ENCODE assay signal across 21 cellular contexts in the genomic region with DNA sequence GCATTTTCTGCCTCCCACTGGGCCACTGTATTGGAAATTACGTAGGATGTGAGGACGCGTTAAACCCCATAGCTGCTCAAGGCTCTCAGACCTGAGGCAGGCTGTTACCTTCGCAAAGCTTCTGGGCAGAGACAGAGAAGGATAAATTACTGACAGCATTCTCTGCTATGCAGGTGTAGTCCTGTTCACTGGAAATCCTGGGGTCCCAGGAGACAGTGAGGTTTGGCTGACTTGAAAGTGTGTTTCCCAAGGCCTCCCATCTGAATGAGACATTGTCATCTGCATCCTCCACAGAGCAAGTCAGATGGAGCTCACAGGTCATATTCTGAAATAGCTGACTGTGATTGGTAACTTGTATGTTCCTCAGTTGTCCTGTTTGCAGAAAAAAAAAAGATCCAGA. TPM values are rescaled to one million over a fixed set of nuclear protein-coding genes. Genes with fewer than 3 reads are reported as not detected.
DNase-seq lines count a peak whose midpoint lies in the region; ATAC-seq and TF ChIP-seq lines count a peak whose summit lies in the region.
"Had no signal": no experiment of that assay in that cellular context is flagged by ENCODE, and none has a peak within 500 bp of the region (broad histone marks: within the 10 kb centered on the region; RNA-seq: fewer than 3 reads in every experiment).

No MANE protein-coding gene starts in this region.

- peak overlapping the region; percentile 84 for H3K4me2 ChIP-seq in DOHH2 (ENCODE audit: low read length)

- H3K9me3 ChIP-seq in DOHH2 (ENCODE audit: control insufficient read depth, insufficient read depth, low read length): peaks cover 6% of the 10 kb centered on the region; the same call in 1 of the 2 replicates
- H3K9me3 ChIP-seq in adrenal gland (replicated peaks in 1 of 3): no peaks in the 10 kb centered on the region
- H3K9me3 ChIP-seq: SJSA1 had no signal

- no peaks in the 10 kb centered on the region for H3K9me2 ChIP-seq in DOHH2 (replicated peaks; ENCODE audit: control insufficient read depth, low read length)

- peak; percentile 59 for ATAC-seq in stimulated activated memory B cell treated with anti-CD40 and anti-IgM and Interleukin-4, amounts not matched to agents 10 μg/mL and 1 μg/mL and 100 μg/mL, for 72 hours
- ATAC-seq in HG03378 (IDR thresholded peaks at IDR 0.05; ENCODE audit: unreplicated experiment): no peak
- ATAC-seq: Right ventricle myocardium inferior had no signal

- peaks cover 24% of the 10 kb centered on the region for H3K4me1 Mint-ChIP-seq in activated naive CD8-positive, alpha-beta T cell (ENCODE audit: low read depth)
- peaks cover 16% of the 10 kb centered on the region for H3K4me1 Mint-ChIP-seq in stimulated activated memory B cell treated with anti-CD40 and anti-IgM and Interleukin-4, amounts not matched to agents 10 μg/mL and 1 μg/mL and 100 μg/mL, for 72 hours

- H3K4me3 ChIP-seq in DOHH2 (ENCODE audit: low read length) (peak overlapping the region; percentile 48), foreskin fibroblast (ENCODE audit: low read depth in 1 of 2, low read length in 2 of 2) (no peak overlapping the region), adrenal gland (no peak overlapping the region)
- H3K4me3 ChIP-seq: SJSA1 had no signal

- peaks cover 91% of the 10 kb centered on the region for H3K36me3 ChIP-seq in DOHH2 (ENCODE audit: control insufficient read depth, low read length)
- no peaks in the 10 kb centered on the region for H3K36me3 ChIP-seq in adrenal gland (replicated peaks in 1 of 2)
- H3K36me3 ChIP-seq: SJSA1 had no signal

- H3K4me3 Mint-ChIP-seq in activated naive CD8-positive, alpha-beta T cell: no peak overlapping the region
- H3K4me3 Mint-ChIP-seq in stimulated activated memory B cell treated with anti-CD40 and anti-IgM and Interleukin-4, amounts not matched to agents 10 μg/mL and 1 μg/mL and 100 μg/mL, for 72 hours: no peak overlapping the region
- H3K4me3 Mint-ChIP-seq: CD8-positive, alpha-beta memory T cell had no signal

- 76 to 88% (median 84%) methylated on average over 4 of the region's 4 CpGs for WGBS in adrenal gland, 4 donors

- no peaks in the 10 kb centered on the region for H3K27me3 Mint-ChIP-seq in activated naive CD8-positive, alpha-beta T cell
- no peaks in the 10 kb centered on the region for H3K27me3 Mint-ChIP-seq in stimulated activated memory B cell treated with anti-CD40 and anti-IgM and Interleukin-4, amounts not matched to agents 10 μg/mL and 1 μg/mL and 100 μg/mL, for 72 hours
- H3K27me3 Mint-ChIP-seq: IgD-negative memory B cell had no signal

- TF ChIP-seq POLR2A in adrenal gland (IDR thresholded peaks at IDR 0.05): no peak

- intact Hi-C loops in adrenal gland (cut with DNase I): no loop called here

- peaks cover 27% of the 10 kb centered on the region for H3F3A ChIP-seq in DOHH2 (ENCODE audit: control insufficient read depth, insufficient read depth)

- H3K36me3 Mint-ChIP-seq in activated naive CD8-positive, alpha-beta T cell: peaks cover 37% of the 10 kb centered on the region
- H3K36me3 Mint-ChIP-seq in stimulated activated memory B cell treated with anti-CD40 and anti-IgM and Interleukin-4, amounts not matched to agents 10 μg/mL and 1 μg/mL and 100 μg/mL, for 72 hours: peaks cover 11% of the 10 kb centered on the region

- DNase-seq in NAMALWA (ENCODE audit: low spot score) (peak; percentile 32), foreskin fibroblast (no peak), adrenal gland (no peak)
- DNase-seq: C1 segment of cervical spinal cord; Calu3; CD8-positive, alpha-beta memory T cell; DMS153; MV-4-11; NCI-H1694; NCI-H2081; NCI-H2171 treated with DMSO at 0.1 percent for 48 hours; NCI-H524 treated with DMSO at 0.1 percent for 48 hours had no signal

- H3K79me2 ChIP-seq in DOHH2 (ENCODE audit: control insufficient read depth, low read length): peaks cover 10% of the 10 kb centered on the region

- TF ChIP-seq CTCF in DOHH2 (IDR thresholded peaks at IDR 0.05; ENCODE audit: low read depth, low read length, poor library complexity, severe bottlenecking) (no peak), foreskin fibroblast (IDR thresholded peaks at IDR 0.05; ENCODE audit: low read depth, low read length) (no peak), adrenal gland (IDR thresholded peaks at IDR 0.05) (no peak)

- H3K27me3 ChIP-seq in DOHH2 (ENCODE audit: control insufficient read depth, low read length) (no peaks in the 10 kb centered on the region), adrenal gland (no peaks in the 10 kb centered on the region)
- H3K27me3 ChIP-seq: SJSA1 had no signal

- no peaks in the 10 kb centered on the region for H4K20me1 ChIP-seq in DOHH2 (ENCODE audit: control insufficient read depth, insufficient read depth, low read depth, low read length)

- H3K27ac Mint-ChIP-seq in activated naive CD8-positive, alpha-beta T cell: peak overlapping the region; percentile 81
- no peak overlapping the region for H3K27ac Mint-ChIP-seq in stimulated activated memory B cell treated with anti-CD40 and anti-IgM and Interleukin-4, amounts not matched to agents 10 μg/mL and 1 μg/mL and 100 μg/mL, for 72 hours

- H3K9me3 Mint-ChIP-seq in activated naive CD8-positive, alpha-beta T cell (ENCODE audit: low read depth): no peaks in the 10 kb centered on the region
- H3K9me3 Mint-ChIP-seq in stimulated activated memory B cell treated with anti-CD40 and anti-IgM and Interleukin-4, amounts not matched to agents 10 μg/mL and 1 μg/mL and 100 μg/mL, for 72 hours: no peaks in the 10 kb centered on the region
- H3K9me3 Mint-ChIP-seq: CD8-positive, alpha-beta memory T cell; IgD-negative memory B cell had no signal

- H3K4me1 ChIP-seq in DOHH2 (ENCODE audit: control insufficient read depth, low read length) (peaks cover 75% of the 10 kb centered on the region), adrenal gland (replicated peaks in 1 of 2) (no peaks in the 10 kb centered on the region)
- H3K4me1 ChIP-seq: SJSA1 had no signal

- H3K27ac ChIP-seq in DOHH2 (ENCODE audit: low read depth, low read length): peak overlapping the region; percentile 91
- no peak overlapping the region for H3K27ac ChIP-seq in adrenal gland
- H3K27ac ChIP-seq: SJSA1 had no signal

RNA-seq across cellular contexts. Expression of gene SLAMF6, which starts 32.0 kb away (rescaled TPM):
- total RNA-seq in adrenal gland: 1 to 10 TPM in 4 of 8 donors, under 1 TPM in 3, not detected in 1; 0.21 to 1.8 (median 1.0) TPM
- polyA plus RNA-seq in adrenal gland: 1 to 10 TPM in 1 of 3 donors, under 1 TPM in 2; 0.47 to 1.2 (median 0.97) TPM
- total RNA-seq: Calu3, Daoy, M059J, SJSA1 had no signal
